Comparison of ENCODE assay signal across 25 cellular contexts in genomic region chr7:5453566-5454075, GRCh38.
"Had no signal": no experiment of that assay in that cellular context is flagged by ENCODE, and none has a peak within 500 bp of the region (broad histone marks: within the 10 kb centered on the region; RNA-seq: fewer than 3 reads in every experiment).

No MANE protein-coding gene starts in this region.

- DNase-seq: colonic mucosa; effector CD8-positive, alpha-beta T cell; gastrocnemius medialis; kidney; mucosa of descending colon; naive B cell; sigmoid colon; spleen; stimulated activated CD4-positive, alpha-beta T cell treated with anti-CD3 and anti-CD28 coated beads, Interleukin-4, amount 100 ng/mL, for 4 hours; transverse colon had no signal

- H3K36me3 Mint-ChIP-seq: mesothelial cell of epicardium; natural killer cell treated with Interleukin-12 subunit alpha and Interleukin-12 subunit beta and Interleukin-15 and Interleukin-18, amount 100 ng/mL, for 72 hours had no signal

- H3K27me3 ChIP-seq: colonic mucosa, gastrocnemius medialis, right atrium auricular region, sigmoid colon, transverse colon had no signal

- H3K4me3 ChIP-seq: colonic mucosa, gastrocnemius medialis, lung, mucosa of descending colon, prostate gland, right atrium auricular region, sigmoid colon, spleen, thoracic aorta, transverse colon had no signal

- H3K4me1 ChIP-seq: colonic mucosa, transverse colon had no signal

- H3K4me3 Mint-ChIP-seq: dendritic cell treated with granulocyte-macrophage colony-stimulating factor and Interleukin-4, amounts not matched to agents 40 ng/mL and 50 ng/mL, for 4 days; endodermal cell; memory B cell; mesothelial cell of epicardium; natural killer cell treated with Interleukin-12 subunit alpha and Interleukin-12 subunit beta and Interleukin-15 and Interleukin-18, amount 100 ng/mL, for 72 hours; neural crest cell; stimulated activated memory B cell treated with anti-CD40 and anti-IgM and Interleukin-4, amounts not matched to agents 10 μg/mL and 1 μg/mL and 100 μg/mL, for 72 hours; stimulated activated naive CD8-positive, alpha-beta T cell treated with anti-CD3 and anti-CD28 coated beads, Interleukin-15, Interleukin-2, amounts not matched to agents 100 ng/mL and 50 ng/mL, for 24 hours had no signal

- H3K27ac ChIP-seq: colonic mucosa, epithelial cell of prostate, gastrocnemius medialis, prostate gland, right atrium auricular region, sigmoid colon, spleen, thoracic aorta, transverse colon had no signal

- ATAC-seq: esophagus mucosa; left lobe of liver; mucosa of descending colon; natural killer cell treated with Interleukin-12 subunit alpha and Interleukin-12 subunit beta and Interleukin-15 and Interleukin-18, amount 100 ng/mL, for 72 hours; stimulated activated memory B cell treated with anti-CD40 and anti-IgM and Interleukin-4, amounts not matched to agents 10 μg/mL and 1 μg/mL and 100 μg/mL, for 72 hours had no signal

- H3K4me1 Mint-ChIP-seq: endodermal cell; memory B cell; stimulated activated memory B cell treated with anti-CD40 and anti-IgM and Interleukin-4, amounts not matched to agents 10 μg/mL and 1 μg/mL and 100 μg/mL, for 72 hours had no signal

- H3K9me3 ChIP-seq: colonic mucosa, gastrocnemius medialis, mucosa of descending colon, prostate gland, right atrium auricular region, sigmoid colon, thoracic aorta, transverse colon had no signal

- H3K36me3 ChIP-seq: colonic mucosa, gastrocnemius medialis, prostate gland, right atrium auricular region, sigmoid colon, spleen, thoracic aorta, transverse colon had no signal

- H3K27me3 Mint-ChIP-seq: stimulated activated naive CD8-positive, alpha-beta T cell treated with anti-CD3 and anti-CD28 coated beads, Interleukin-15, Interleukin-2, amounts not matched to agents 100 ng/mL and 50 ng/mL, for 24 hours had no signal

- FAIRE-seq: kidney had no signal

- H3K27ac Mint-ChIP-seq: dendritic cell treated with granulocyte-macrophage colony-stimulating factor and Interleukin-4, amounts not matched to agents 40 ng/mL and 50 ng/mL, for 4 days; endodermal cell; memory B cell; mesothelial cell of epicardium; natural killer cell treated with Interleukin-12 subunit alpha and Interleukin-12 subunit beta and Interleukin-15 and Interleukin-18, amount 100 ng/mL, for 72 hours; stimulated activated memory B cell treated with anti-CD40 and anti-IgM and Interleukin-4, amounts not matched to agents 10 μg/mL and 1 μg/mL and 100 μg/mL, for 72 hours; stimulated activated naive CD8-positive, alpha-beta T cell treated with anti-CD3 and anti-CD28 coated beads, Interleukin-15, Interleukin-2, amounts not matched to agents 100 ng/mL and 50 ng/mL, for 24 hours had no signal

- H3K9me3 Mint-ChIP-seq: dendritic cell treated with granulocyte-macrophage colony-stimulating factor and Interleukin-4, amounts not matched to agents 40 ng/mL and 50 ng/mL, for 4 days; memory B cell; mesothelial cell of epicardium; natural killer cell treated with Interleukin-12 subunit alpha and Interleukin-12 subunit beta and Interleukin-15 and Interleukin-18, amount 100 ng/mL, for 72 hours; neural crest cell; stimulated activated memory B cell treated with anti-CD40 and anti-IgM and Interleukin-4, amounts not matched to agents 10 μg/mL and 1 μg/mL and 100 μg/mL, for 72 hours; stimulated activated naive CD8-positive, alpha-beta T cell treated with anti-CD3 and anti-CD28 coated beads, Interleukin-15, Interleukin-2, amounts not matched to agents 100 ng/mL and 50 ng/mL, for 24 hours had no signal
